In genomic region chr5:121273818-121274433, GRCh38 we compare ENCODE assay signal across 8 cellular contexts.
DNase-seq lines count a peak whose midpoint lies in the region; ATAC-seq and TF ChIP-seq lines count a peak whose summit lies in the region.

No MANE protein-coding gene starts in this region.

- TF ChIP-seq CTCF in Panc1 (IDR thresholded peaks at IDR 0.05): no peak
- TF ChIP-seq CTCF in epithelial cell of proximal tubule (conservative IDR thresholded peaks at IDR 0.05; ENCODE audit: low read depth, low read length): no peak

- no TSS peak for BruUV-seq in Panc1 (replicated peaks; lab: Mats Ljungman, UMichigan)

- H3K4me3 ChIP-seq in Panc1 (ENCODE audit: low read depth in 2 of 2, low read length in 2 of 2) (no peak overlapping the region), epithelial cell of proximal tubule (ENCODE audit: low read depth, low read length) (no peak overlapping the region), skeletal muscle cell (ENCODE audit: low read depth, low read length) (no peak overlapping the region), HAP-1 (no peak overlapping the region)

- intact Hi-C loops in Panc1 (cut with micrococcal nuclease; ENCODE audit: unreplicated experiment): no loop called here

- CTCF ChIA-PET in Panc1 (lab: Charles Lee): no interaction called here

- peak; percentile 47 for DNase-seq in GOT3 (lab: John Stamatoyannopoulos, UW)
- DNase-seq in Panc1 (ENCODE audit: low read depth, low spot score): peak; percentile 84
- DNase-seq in epithelial cell of proximal tubule (ENCODE audit: low read depth): peak; percentile 69
- DNase-seq in skeletal muscle cell (ENCODE audit: low read depth): peak; percentile 87
- DNase-seq in pons (ENCODE audit: low spot score): no peak
- DNase-seq in HAP-1 (ENCODE audit: low spot score in 2 of 2): no peak

- H3K9me3 ChIP-seq in Panc1 (ENCODE audit: control insufficient read depth, insufficient read depth, low read depth, low read length) (no peaks in the 10 kb centered on the region), HAP-1 (0 out of 2 replicates have a peak, but pooled peaks cover 3% of the 10 kb centered on the region)

- no peak overlapping the region for H3K27ac ChIP-seq in Panc1 (ENCODE audit: low read length)

- in situ Hi-C loops in Panc1 (cut with HindIII; ENCODE audit: low pct_unique_long_range_greater_than_20kb, low sequenced_read_pairs) (no loop called here), HAP-1 (cut with MboI; ENCODE audit: low sequenced_read_pairs) (no loop called here)

- no peaks in the 10 kb centered on the region for H3K27me3 ChIP-seq in Panc1 (ENCODE audit: control insufficient read depth, insufficient read depth, low read length)
- H3K27me3 ChIP-seq in HAP-1 (ENCODE audit: low read depth): no peaks in the 10 kb centered on the region

- H3K4me1 ChIP-seq in Panc1 (ENCODE audit: control insufficient read depth, insufficient read depth, low read length): no peaks in the 10 kb centered on the region
- no peaks in the 10 kb centered on the region for H3K4me1 ChIP-seq in HAP-1

- H3K36me3 ChIP-seq in Panc1 (ENCODE audit: control insufficient read depth, insufficient read depth, low read length) (no peaks in the 10 kb centered on the region), HAP-1 (replicated peaks) (no peaks in the 10 kb centered on the region)

- POLR2A ChIA-PET in Panc1 (lab: Charles Lee): no interaction called here

- peak; percentile 83 for ATAC-seq in Panc1
- ATAC-seq in GM19463 (IDR thresholded peaks at IDR 0.05; ENCODE audit: unreplicated experiment): no peak
- no peak for ATAC-seq in GM19035 (IDR thresholded peaks at IDR 0.05; ENCODE audit: unreplicated experiment)

Comparison
In these comparisons a context has a peak if more than half of its experiments do, and no peak if none do; other contexts are left out.
1. DNase-seq: peak in GOT3 (single experiment), Panc1 (single experiment), epithelial cell of proximal tubule (single experiment) and skeletal muscle cell (single experiment); none in pons (single experiment) and HAP-1 (0 of 2).